Comparison of ENCODE assay signal across 9 cellular contexts in genomic region chr22:44351685-44352377, GRCh38. TPM values are rescaled to one million over a fixed set of nuclear protein-coding genes. Genes with fewer than 3 reads are reported as not detected.
DNase-seq lines count a peak whose midpoint lies in the region; ATAC-seq and TF ChIP-seq lines count a peak whose summit lies in the region.
"Had no signal": no experiment of that assay in that cellular context is flagged by ENCODE, and none has a peak within 500 bp of the region (broad histone marks: within the 10 kb centered on the region; RNA-seq: fewer than 3 reads in every experiment).

No MANE protein-coding gene starts in this region.

- H3K27me3 ChIP-seq in Caco-2 (replicated peaks; ENCODE audit: control insufficient read depth, insufficient read depth, low read length) (no peaks in the 10 kb centered on the region), mesenchymal stem cell (ENCODE audit: control insufficient read depth in 1 of 2, insufficient read depth in 1 of 2, low read length in 2 of 2) (peaks cover 49 to 54% of the 10 kb centered on the region in 2 experiments), colonic mucosa (no peaks in the 10 kb centered on the region)

- no peak overlapping the region for H2BK12ac ChIP-seq in mesenchymal stem cell (ENCODE audit: low read length in 2 of 2)

- no peak overlapping the region for H4K91ac ChIP-seq in mesenchymal stem cell (ENCODE audit: low read length)

- peak; percentile 32 to 63 for DNase-seq in Caco-2
- peak; percentile 63 for DNase-seq in LoVo (ENCODE audit: low spot score)
- peak; percentile 68 for DNase-seq in activated naive CD8-positive, alpha-beta T cell treated with anti-CD3 and anti-CD28 coated beads for 36 hours
- peak; percentile 89 for DNase-seq in mesenchymal stem cell
- DNase-seq in colonic mucosa: no peak
- no peak for DNase-seq in HuH-7 (ENCODE audit: low spot score)
- no peak for DNase-seq in MV-4-11 (lab: John Stamatoyannopoulos, UW)

- H3K36me3 ChIP-seq in Caco-2 (ENCODE audit: control insufficient read depth, insufficient read depth, low read length) (no peaks in the 10 kb centered on the region), mesenchymal stem cell (ENCODE audit: control insufficient read depth in 1 of 2, insufficient read depth in 2 of 2, low read depth in 1 of 2, low read length in 2 of 2) (peaks cover 0 to 3% of the 10 kb centered on the region in 2 experiments), colonic mucosa (no peaks in the 10 kb centered on the region)

- POLR2A ChIA-PET in Caco-2 (lab: Charles Lee): no interaction called here

- no peak overlapping the region for H3K4ac ChIP-seq in mesenchymal stem cell (ENCODE audit: low read depth in 1 of 2, low read length in 2 of 2)

- no peak overlapping the region for H2BK120ac ChIP-seq in mesenchymal stem cell (ENCODE audit: low read depth, low read length)

- no peak overlapping the region for H2AFZ ChIP-seq in mesenchymal stem cell (ENCODE audit: low read depth, low read length)

- H3K9me3 Mint-ChIP-seq in Caco-2 (ENCODE audit: unreplicated experiment): no peaks in the 10 kb centered on the region
- H3K9me3 Mint-ChIP-seq in activated naive CD8-positive, alpha-beta T cell treated with anti-CD3 and anti-CD28 coated beads for 36 hours: no peaks in the 10 kb centered on the region
- H3K9me3 Mint-ChIP-seq: dendritic cell treated with granulocyte-macrophage colony-stimulating factor and Interleukin-4, amounts not matched to agents 40 ng/mL and 50 ng/mL, for 4 days had no signal

- H3K27ac ChIP-seq in mesenchymal stem cell (ENCODE audit: low read length, poor library complexity, severe bottlenecking) (peak overlapping the region; percentile 30), colonic mucosa (no peak overlapping the region)

- H3K4me3 ChIP-seq in Caco-2 (ENCODE audit: low read depth, low read length) (no peak overlapping the region), mesenchymal stem cell (ENCODE audit: insufficient read depth in 1 of 2, low read depth in 1 of 2, low read length in 2 of 2) (peak overlapping the region in 1 of 2 experiments; percentile 25), colonic mucosa (no peak overlapping the region)

- no peak overlapping the region for H2BK15ac ChIP-seq in mesenchymal stem cell (ENCODE audit: low read depth, poor library complexity, severe bottlenecking)

- H4K8ac ChIP-seq in mesenchymal stem cell (ENCODE audit: low read length): no peak overlapping the region

- H3K4me1 ChIP-seq in Caco-2: 0 out of 2 replicates have a peak, but pooled peaks cover 9% of the 10 kb centered on the region
- peaks cover 24% of the 10 kb centered on the region for H3K4me1 ChIP-seq in mesenchymal stem cell (ENCODE audit: control insufficient read depth, insufficient read depth, low read depth, low read length)
- H3K4me1 ChIP-seq in colonic mucosa: no peaks in the 10 kb centered on the region

- H3K4me2 ChIP-seq in mesenchymal stem cell (ENCODE audit: low read length, poor library complexity, severe bottlenecking): peak overlapping the region; percentile 45

- CTCF ChIA-PET in Caco-2 (lab: Charles Lee): no interaction called here

- no peak for ATAC-seq in GM21723 (IDR thresholded peaks at IDR 0.05; ENCODE audit: unreplicated experiment)

- H3K79me1 ChIP-seq in mesenchymal stem cell (replicated peaks; ENCODE audit: low read length, poor library complexity, severe bottlenecking): no peaks in the 10 kb centered on the region

- intact Hi-C loops in Caco-2 (cut with micrococcal nuclease; ENCODE audit: unreplicated experiment): no loop called here
- intact Hi-C loops in colonic mucosa (cut with DNase I): no loop called here

- H3K9ac ChIP-seq in mesenchymal stem cell (ENCODE audit: low read length): no peak overlapping the region
- H3K9ac ChIP-seq in colonic mucosa (ENCODE audit: low read depth in 2 of 2, low read length in 2 of 2): no peak overlapping the region

- TF ChIP-seq CTCF in Caco-2 (IDR thresholded peaks at IDR 0.05; ENCODE audit: insufficient read depth in 1 of 2, low read depth in 1 of 2, low read length in 1 of 2, severe bottlenecking in 1 of 2, unreplicated experiment in 1 of 2) (no peak), colonic mucosa (IDR thresholded peaks at IDR 0.05) (no peak)

- no peak overlapping the region for H3K23ac ChIP-seq in mesenchymal stem cell (ENCODE audit: low read length in 2 of 2)

- H3K36me3 Mint-ChIP-seq in Caco-2 (ENCODE audit: insufficient read depth, unreplicated experiment): no peaks in the 10 kb centered on the region
- H3K36me3 Mint-ChIP-seq in activated naive CD8-positive, alpha-beta T cell treated with anti-CD3 and anti-CD28 coated beads for 36 hours: no peaks in the 10 kb centered on the region

- H3K9me3 ChIP-seq in Caco-2 (no peaks in the 10 kb centered on the region), mesenchymal stem cell (ENCODE audit: control insufficient read depth, low read length) (no peaks in the 10 kb centered on the region), colonic mucosa (no peaks in the 10 kb centered on the region)

- H3K14ac ChIP-seq in mesenchymal stem cell (ENCODE audit: low read length in 2 of 2): no peak overlapping the region

- H3K18ac ChIP-seq in mesenchymal stem cell (ENCODE audit: low read depth in 1 of 2, low read length in 2 of 2): no peak overlapping the region

- H2BK5ac ChIP-seq in mesenchymal stem cell (ENCODE audit: low read depth, low read length, poor library complexity, severe bottlenecking): no peak overlapping the region

- H3K4me1 Mint-ChIP-seq in Caco-2 (ENCODE audit: low read depth, unreplicated experiment): no peaks in the 10 kb centered on the region
- H3K4me1 Mint-ChIP-seq in activated naive CD8-positive, alpha-beta T cell treated with anti-CD3 and anti-CD28 coated beads for 36 hours: peaks cover 18% of the 10 kb centered on the region

- BruUV-seq in Caco-2 (replicated peaks; lab: Mats Ljungman, UMichigan): no TSS peak

- no peak overlapping the region for H2AK5ac ChIP-seq in mesenchymal stem cell (ENCODE audit: low read length, severe bottlenecking)

- 47% methylated on average over 7 of the region's 11 CpGs for WGBS in mesenchymal stem cell

- peak overlapping the region; percentile 38 for H3K27ac Mint-ChIP-seq in Caco-2 (ENCODE audit: unreplicated experiment)
- H3K27ac Mint-ChIP-seq in activated naive CD8-positive, alpha-beta T cell treated with anti-CD3 and anti-CD28 coated beads for 36 hours: no peak overlapping the region
- H3K27ac Mint-ChIP-seq: dendritic cell treated with granulocyte-macrophage colony-stimulating factor and Interleukin-4, amounts not matched to agents 40 ng/mL and 50 ng/mL, for 4 days had no signal

- peaks cover 5% of the 10 kb centered on the region for H3K27me3 Mint-ChIP-seq in Caco-2 (ENCODE audit: insufficient read depth, unreplicated experiment)
- H3K27me3 Mint-ChIP-seq in activated naive CD8-positive, alpha-beta T cell treated with anti-CD3 and anti-CD28 coated beads for 36 hours: peaks cover 39% of the 10 kb centered on the region

- no peak overlapping the region for H3K4me3 Mint-ChIP-seq in Caco-2 (ENCODE audit: unreplicated experiment)
- no peak overlapping the region for H3K4me3 Mint-ChIP-seq in activated naive CD8-positive, alpha-beta T cell treated with anti-CD3 and anti-CD28 coated beads for 36 hours
- H3K4me3 Mint-ChIP-seq: dendritic cell treated with granulocyte-macrophage colony-stimulating factor and Interleukin-4, amounts not matched to agents 40 ng/mL and 50 ng/mL, for 4 days had no signal

RNA-seq across cellular contexts. Expression of gene SHISAL1, which starts 39.1 kb away (rescaled TPM):
- total RNA-seq in Caco-2 (2022): not detected in 2 replicates
- not detected for total RNA-seq in activated naive CD8-positive, alpha-beta T cell treated with anti-CD3 and anti-CD28 coated beads for 36 hours
- 1.9 TPM for polyA plus RNA-seq in mesenchymal stem cell (2013, experiment 1 of 2)
- 1.9 TPM for polyA plus RNA-seq in mesenchymal stem cell (2013, experiment 2 of 2)
- total RNA-seq in colonic mucosa: 1 to 10 TPM in 1 of 2 donors, under 1 TPM in 1; 0.27 to 6.6 TPM

Comparison
In these comparisons a context has a peak if more than half of its experiments do, and no peak if none do; other contexts are left out.
1. DNase-seq: peak in Caco-2 (2 of 2), LoVo (single experiment), activated naive CD8-positive, alpha-beta T cell treated with anti-CD3 and anti-CD28 coated beads for 36 hours (single experiment) and mesenchymal stem cell (single experiment); none in colonic mucosa (single experiment), HuH-7 (single experiment) and MV-4-11 (single experiment).